8 cellular contexts compared by ENCODE assay signal in the genomic region with DNA sequence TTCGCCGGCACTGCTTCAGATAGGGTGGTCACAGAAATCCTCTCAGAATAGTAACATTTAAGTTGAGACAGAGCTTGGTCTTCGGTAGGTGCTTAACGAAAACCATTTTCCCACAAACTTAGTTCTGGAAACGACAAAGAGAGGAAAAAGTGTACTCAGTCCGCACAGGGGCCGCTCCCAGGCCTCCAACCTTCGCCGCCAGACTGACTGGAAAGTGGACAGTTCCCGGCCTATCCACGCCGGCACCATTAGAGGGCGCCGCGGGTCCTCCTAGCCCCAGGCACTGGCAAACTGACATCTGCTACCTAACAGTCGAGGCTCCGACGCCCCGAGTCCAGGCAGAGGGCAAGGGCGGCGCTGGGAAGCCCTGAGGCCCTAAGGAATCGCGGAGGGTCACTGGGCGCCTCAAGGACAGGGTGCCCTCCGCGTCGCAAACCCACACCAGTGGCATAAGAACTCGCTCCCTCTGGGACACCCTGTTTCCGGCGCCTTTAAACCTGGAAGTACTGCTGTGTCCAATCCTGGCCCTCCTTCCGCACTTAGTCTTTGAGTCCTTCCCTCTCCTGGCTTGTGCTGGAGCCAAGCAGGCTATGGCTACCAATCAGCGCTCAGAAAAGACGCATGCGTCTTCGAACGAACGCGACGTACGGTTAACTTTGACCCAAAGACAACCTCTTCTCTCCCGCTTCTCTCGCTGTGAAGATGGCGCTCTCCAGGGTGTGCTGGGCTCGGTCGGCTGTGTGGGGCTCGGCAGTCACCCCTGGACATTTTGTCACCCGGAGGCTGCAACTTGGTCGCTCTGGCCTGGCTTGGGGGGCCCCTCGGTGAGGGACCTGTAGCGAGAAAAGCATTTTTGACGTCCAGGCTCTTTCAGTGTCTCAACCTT. TPM values are rescaled to one million over a fixed set of nuclear protein-coding genes. Genes with fewer than 3 reads are reported as not detected.
A peak's percentile ranks its signal among the peaks of the same experiment; 100 is the strongest.
DNase-seq lines count a peak whose midpoint lies in the region; ATAC-seq and TF ChIP-seq lines count a peak whose summit lies in the region.

A gene with protein sequence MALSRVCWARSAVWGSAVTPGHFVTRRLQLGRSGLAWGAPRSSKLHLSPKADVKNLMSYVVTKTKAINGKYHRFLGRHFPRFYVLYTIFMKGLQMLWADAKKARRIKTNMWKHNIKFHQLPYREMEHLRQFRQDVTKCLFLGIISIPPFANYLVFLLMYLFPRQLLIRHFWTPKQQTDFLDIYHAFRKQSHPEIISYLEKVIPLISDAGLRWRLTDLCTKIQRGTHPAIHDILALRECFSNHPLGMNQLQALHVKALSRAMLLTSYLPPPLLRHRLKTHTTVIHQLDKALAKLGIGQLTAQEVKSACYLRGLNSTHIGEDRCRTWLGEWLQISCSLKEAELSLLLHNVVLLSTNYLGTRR (plus strand): TSS at position 673 of the 886 bp plus-strand sequence. CDS start 30 bp downstream, at position 703.

- H3K4me3 ChIP-seq in LNCaP clone FGC (ENCODE audit: low read depth, low read length) (peak within 1 kb of the TSS; percentile 87), fibroblast of mammary gland (ENCODE audit: control insufficient read depth, low read depth, low read length) (peak within 1 kb of the TSS; percentile 79)

- no peaks in the 10 kb centered on the region for H3K9me3 Mint-ChIP-seq in activated T-helper 17 cell treated with anti-CD3 and anti-CD28 coated beads, Interleukin-2, amount 50 U/mL, for 72 hours
- no peaks in the 10 kb centered on the region for H3K9me3 Mint-ChIP-seq in naive thymus-derived CD8-positive, alpha-beta T cell

- DNase-seq in ELR (ENCODE audit: low read depth) = peak; percentile 99
- peak; percentile 99 for DNase-seq in H4 (ENCODE audit: low spot score)
- DNase-seq in LNCaP clone FGC (ENCODE audit: low read depth) = peak; percentile 99
- DNase-seq in RWPE1 (ENCODE audit: low spot score) = peak; percentile 98
- peak; percentile 99 for DNase-seq in fibroblast of mammary gland (ENCODE audit: low read depth)
- peak; percentile 83 to 97 (median 91) for DNase-seq in naive thymus-derived CD8-positive, alpha-beta T cell
- peak; percentile 83 to 99 (median 93) for DNase-seq in stimulated activated naive CD4-positive, alpha-beta T cell (lab: John Stamatoyannopoulos, UW)

- POLR2A ChIA-PET in RWPE1 (lab: Yijun Ruan, JAX; ENCODE audit: low non-redundant PET) = interaction anchor here (0.6 to 1.5 kb wide), 2 partner anchors 12 to 192 kb away, joined by 4 to 11 read pairs; no protein-coding TSS in a partner anchor
- POLR2A ChIA-PET in naive thymus-derived CD8-positive, alpha-beta T cell (lab: Charles Lee) = interaction anchor here (0.6 to 3.2 kb wide), 7 partner anchors 19 to 284 kb away, joined by 3 to 14 read pairs (median 4); partner anchors contain the start of genes ATF1, CSRNP2, POU6F1 and SLC11A2

- H3K4me1 Mint-ChIP-seq in activated T-helper 17 cell treated with anti-CD3 and anti-CD28 coated beads, Interleukin-2, amount 50 U/mL, for 72 hours = peaks cover 16% of the 10 kb centered on the region
- H3K4me1 Mint-ChIP-seq in naive thymus-derived CD8-positive, alpha-beta T cell = peaks cover 19 to 35% (median 33%) of the 10 kb centered on the region in 4 donors

- CTCF ChIA-PET in RWPE1 (lab: Yijun Ruan, JAX) = interaction anchor here (0.6 to 1.2 kb wide), 4 partner anchors 20 to 732 kb away, joined by 3 to 8 read pairs (median 3); no protein-coding TSS in a partner anchor

- no peaks in the 10 kb centered on the region for H3K27me3 Mint-ChIP-seq in activated T-helper 17 cell treated with anti-CD3 and anti-CD28 coated beads, Interleukin-2, amount 50 U/mL, for 72 hours
- H3K27me3 Mint-ChIP-seq in naive thymus-derived CD8-positive, alpha-beta T cell = no peaks in the 10 kb centered on the region

- peaks cover 47% of the 10 kb centered on the region for H3K36me3 Mint-ChIP-seq in activated T-helper 17 cell treated with anti-CD3 and anti-CD28 coated beads, Interleukin-2, amount 50 U/mL, for 72 hours (ENCODE audit: low read depth)
- H3K36me3 Mint-ChIP-seq in naive thymus-derived CD8-positive, alpha-beta T cell = peaks cover 3 to 27% (median 3%) of the 10 kb centered on the region in 3 donors

- peak within 1 kb of the TSS; percentile 95 for H3K27ac Mint-ChIP-seq in activated T-helper 17 cell treated with anti-CD3 and anti-CD28 coated beads, Interleukin-2, amount 50 U/mL, for 72 hours
- peak within 1 kb of the TSS; percentile 89 to 99 (median 97) for H3K27ac Mint-ChIP-seq in naive thymus-derived CD8-positive, alpha-beta T cell

- peak within 1 kb of the TSS; percentile 98 for H3K4me3 Mint-ChIP-seq in activated T-helper 17 cell treated with anti-CD3 and anti-CD28 coated beads, Interleukin-2, amount 50 U/mL, for 72 hours
- peak within 1 kb of the TSS; percentile 91 to 99 (median 95) for H3K4me3 Mint-ChIP-seq in naive thymus-derived CD8-positive, alpha-beta T cell

- TF ChIP-seq CTCF in LNCaP clone FGC (IDR thresholded peaks at IDR 0.05; ENCODE audit: control insufficient read depth, extremely low read depth, insufficient read depth) = peak; percentile 93
- TF ChIP-seq CTCF in RWPE1 (conservative IDR thresholded peaks at IDR 0.05; ENCODE audit: low read depth) = peak; percentile 94
- TF ChIP-seq CTCF in fibroblast of mammary gland (conservative IDR thresholded peaks at IDR 0.05; ENCODE audit: control insufficient read depth, insufficient read depth, low read depth, low read length) = peak; percentile 85

- ATAC-seq in activated T-helper 17 cell treated with anti-CD3 and anti-CD28 coated beads, Interleukin-2, amount 50 U/mL, for 72 hours (replicated peaks) = peak; percentile 98
- peak; percentile 95 to 96 for ATAC-seq in naive thymus-derived CD8-positive, alpha-beta T cell

- H3K27ac ChIP-seq in RWPE1 = peak within 1 kb of the TSS; percentile 89

RNA-seq across cellular contexts. Expression of the gene that starts here (rescaled TPM):
- total RNA-seq in H4 (2014; rRNA removed; shearing (Covaris generic)) = 20.2 and 32.1 TPM in 2 replicates
- total RNA-seq in activated T-helper 17 cell treated with anti-CD3 and anti-CD28 coated beads, Interleukin-2, amount 50 U/mL, for 72 hours = 10 to 100 TPM; 74.8 to 90.2 TPM
- total RNA-seq in naive thymus-derived CD8-positive, alpha-beta T cell = 10 to 100 TPM; 88.4 to 91.2 TPM
- polyA plus RNA-seq in naive thymus-derived CD8-positive, alpha-beta T cell = 10 to 100 TPM; 30.1 to 36.3 (median 30.9) TPM

Comparison
In these comparisons a context has a peak if more than half of its experiments do, and no peak if none do; other contexts are left out.
1. Peak in every context shown above with its lines: DNase-seq, ATAC-seq, H3K4me3 ChIP-seq and H3K27ac ChIP-seq.